ENCODE assay signal across 8 cellular contexts in the genomic region with DNA sequence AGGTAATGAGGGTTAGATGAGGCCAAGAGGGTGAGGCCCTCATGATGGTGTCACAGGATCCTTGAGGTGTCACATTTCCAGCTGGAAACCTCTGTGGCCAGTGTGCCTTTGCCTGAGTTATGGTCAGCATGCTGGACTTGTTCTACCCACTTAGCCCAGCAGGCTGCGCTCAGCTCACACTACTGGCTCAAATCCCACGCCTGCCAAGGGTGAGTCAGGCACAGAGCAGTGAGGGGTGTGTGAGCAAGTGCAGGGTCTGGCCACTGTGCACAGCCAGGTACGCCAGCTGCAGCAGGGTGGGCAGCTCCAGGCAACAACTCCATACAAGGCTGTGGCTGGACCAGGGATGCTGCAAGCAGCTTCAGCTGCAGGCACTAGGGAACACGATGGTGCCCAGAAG.
DNase-seq lines count a peak whose midpoint lies in the region; ATAC-seq and TF ChIP-seq lines count a peak whose summit lies in the region.

No MANE protein-coding gene starts in this region.

- no peak for DNase-seq in GM12864 (ENCODE audit: low read depth)
- peak; percentile 31 for DNase-seq in mammary epithelial cell
- DNase-seq in mucosa of descending colon, result peak in 2 of 3 donors; percentile 16 to 22
- no peak for DNase-seq in ureter (ENCODE audit: low spot score)

- H3K27me3 ChIP-seq in mammary epithelial cell (ENCODE audit: insufficient read depth, low read length), result no peaks in the 10 kb centered on the region

- H3K79me2 ChIP-seq in mammary epithelial cell (ENCODE audit: insufficient read depth, low read length), result no peaks in the 10 kb centered on the region

- no TSS peak for BruUV-seq in mammary epithelial cell (replicated peaks; lab: Mats Ljungman, UMichigan)

- H3K36me3 ChIP-seq in mammary epithelial cell (ENCODE audit: insufficient read depth, low read length), result no peaks in the 10 kb centered on the region
- no peaks in the 10 kb centered on the region for H3K36me3 ChIP-seq in mucosa of descending colon (ENCODE audit: low read depth)

- intact Hi-C loops in mammary epithelial cell (cut with micrococcal nuclease), result loop anchor here (1.0 to 5.0 kb wide), 3 partner anchors 373 to 721 kb away; no protein-coding TSS in a partner anchor
- intact Hi-C loops in mucosa of descending colon (cut with DNase I, micrococcal nuclease), result no loop called here

- CTCF ChIA-PET in mammary epithelial cell (lab: Charles Lee; ENCODE audit: low non-redundant PET), result interaction anchor here (0.9 kb wide), 1 partner anchor 64 kb away, joined by 4 read pairs; no protein-coding TSS in a partner anchor

- in situ Hi-C loops in mammary epithelial cell (cut with MboI; ENCODE audit: low sequenced_read_pairs in 2 of 2), result no loop called here

- H3K4me3 ChIP-seq in GM12864 (ENCODE audit: low read depth, low read length), result no peak overlapping the region
- no peak overlapping the region for H3K4me3 ChIP-seq in mammary epithelial cell (replicated peaks in 1 of 3; ENCODE audit: insufficient read depth in 1 of 3, low read depth in 2 of 3, low read length in 3 of 3)
- no peak overlapping the region for H3K4me3 ChIP-seq in mucosa of descending colon

- dilution Hi-C loops in mammary epithelial cell (cut with HindIII; ENCODE audit: low sequenced_read_pairs), result no loop called here

- ATAC-seq in HG03432 (IDR thresholded peaks at IDR 0.05; ENCODE audit: unreplicated experiment), result peak; percentile 70
- ATAC-seq in mucosa of descending colon, result peak; percentile 34
- no peak for ATAC-seq in GM21737 (IDR thresholded peaks at IDR 0.05; ENCODE audit: unreplicated experiment)
- no peak for ATAC-seq in HG03457 (IDR thresholded peaks at IDR 0.05; ENCODE audit: unreplicated experiment)
- ATAC-seq in GM21576 (IDR thresholded peaks at IDR 0.05; ENCODE audit: unreplicated experiment), result no peak

- H4K20me1 ChIP-seq in mammary epithelial cell (ENCODE audit: insufficient read depth, low read length), result no peaks in the 10 kb centered on the region

- no peak overlapping the region for H2AFZ ChIP-seq in mammary epithelial cell (ENCODE audit: low read depth, low read length)

- TF ChIP-seq CTCF in GM12864 (IDR thresholded peaks at IDR 0.05; ENCODE audit: low read depth, low read length, missing control alignments) (peak; percentile 60), mammary epithelial cell (conservative IDR thresholded peaks at IDR 0.05 in 1 of 2, IDR thresholded peaks at IDR 0.05 in 1 of 2; ENCODE audit: extremely low read depth in 1 of 2, insufficient read depth in 1 of 2, low read depth in 1 of 2, low read length in 2 of 2) (peak; percentile 47 to 65), mucosa of descending colon (IDR thresholded peaks at IDR 0.05) (no peak)

- no peak overlapping the region for H3K27ac ChIP-seq in mammary epithelial cell (ENCODE audit: insufficient read depth, low read depth, low read length)

- H3K9me3 ChIP-seq in mammary epithelial cell (replicated peaks; ENCODE audit: insufficient read depth, low read length) (no peaks in the 10 kb centered on the region), mucosa of descending colon (no peaks in the 10 kb centered on the region)

- 40% methylated on average over 3 of the region's 4 CpGs for WGBS in mammary epithelial cell (ENCODE audit: low coverage, missing lambda C conversion rate)

- H3K9ac ChIP-seq in mammary epithelial cell (ENCODE audit: insufficient read depth, low read length), result no peak overlapping the region

- no peak overlapping the region for H3K4me2 ChIP-seq in mammary epithelial cell (ENCODE audit: insufficient read depth, low read depth, low read length)

- H3K4me1 ChIP-seq in mammary epithelial cell (ENCODE audit: insufficient read depth, low read length) (no peaks in the 10 kb centered on the region), mucosa of descending colon (ENCODE audit: low read depth) (no peaks in the 10 kb centered on the region)

Comparison
In these comparisons a context has a peak if more than half of its experiments do, and no peak if none do; other contexts are left out.
1. DNase-seq: peak in mammary epithelial cell (single experiment) and mucosa of descending colon (2 of 3); none in GM12864 (single experiment) and ureter (single experiment).
2. ATAC-seq: peak in HG03432 (single experiment) and mucosa of descending colon (single experiment); none in GM21737 (single experiment), HG03457 (single experiment) and GM21576 (single experiment).